18 cellular contexts compared by ENCODE assay signal in genomic region chr6:155132617-155133016, GRCh38.
"Had no signal": no experiment of that assay in that cellular context is flagged by ENCODE, and none has a peak within 500 bp of the region (broad histone marks: within the 10 kb centered on the region; RNA-seq: fewer than 3 reads in every experiment).

No MANE protein-coding gene starts in this region.

- H3K4me2 ChIP-seq: hepatocyte had no signal

- DNase-seq: activated B cell treated with CpG ODN at 0.5 μM for 24 hours; activated CD4-positive, alpha-beta T cell treated with anti-CD3 and anti-CD28 coated beads, Interleukin-2, amount 10 ng/mL, durations not matched to agents 7 days and 5 days; activated CD8-positive, alpha-beta memory T cell treated with anti-CD3 and anti-CD28 coated beads for 24 hours; activated naive CD4-positive, alpha-beta T cell treated with anti-CD3 and anti-CD28 coated beads for 36 hours; naive B cell; ovary; spleen; upper lobe of right lung had no signal

- H3K27me3 ChIP-seq: ascending aorta, hepatocyte, ovary, spleen, upper lobe of right lung had no signal

- H3K9me3 Mint-ChIP-seq: activated B cell treated with CpG ODN at 0.5 μM for 24 hours; activated CD4-positive, alpha-beta T cell treated with anti-CD3 and anti-CD28 coated beads, Interleukin-2, amount 10 ng/mL, durations not matched to agents 7 days and 5 days; activated naive CD4-positive, alpha-beta T cell treated with anti-CD3 and anti-CD28 coated beads for 36 hours; activated T-helper 17 cell treated with anti-CD3 and anti-CD28 coated beads, Interleukin-2, amount 50 U/mL, for 72 hours; naive B cell had no signal

- H3K27ac Mint-ChIP-seq: activated B cell treated with CpG ODN at 0.5 μM for 24 hours; activated CD4-positive, alpha-beta T cell treated with anti-CD3 and anti-CD28 coated beads, Interleukin-2, amount 10 ng/mL, durations not matched to agents 7 days and 5 days; activated naive CD4-positive, alpha-beta T cell treated with anti-CD3 and anti-CD28 coated beads for 36 hours; activated T-helper 17 cell treated with anti-CD3 and anti-CD28 coated beads, Interleukin-2, amount 50 U/mL, for 72 hours had no signal

- H3K4me1 Mint-ChIP-seq: activated B cell treated with CpG ODN at 0.5 μM for 24 hours, naive B cell had no signal

- H3K9me3 ChIP-seq: ascending aorta, ovary, spleen, thoracic aorta, upper lobe of right lung had no signal

- H3K27ac ChIP-seq: ascending aorta, cardiac muscle cell, hepatocyte, ovary, spleen, thoracic aorta, upper lobe of right lung had no signal

- FAIRE-seq: colon, keratinocyte had no signal

- H2AFZ ChIP-seq: hepatocyte had no signal

- H3K4me3 Mint-ChIP-seq: activated B cell treated with CpG ODN at 0.5 μM for 24 hours; activated CD4-positive, alpha-beta T cell treated with anti-CD3 and anti-CD28 coated beads, Interleukin-2, amount 10 ng/mL, durations not matched to agents 7 days and 5 days; activated naive CD4-positive, alpha-beta T cell treated with anti-CD3 and anti-CD28 coated beads for 36 hours; activated T-helper 17 cell treated with anti-CD3 and anti-CD28 coated beads, Interleukin-2, amount 50 U/mL, for 72 hours; naive B cell had no signal

- H3K36me3 ChIP-seq: ascending aorta, cardiac muscle cell, ovary, spleen, thoracic aorta, upper lobe of right lung had no signal

- H3K36me3 Mint-ChIP-seq: naive B cell had no signal

- H3K27me3 Mint-ChIP-seq: activated B cell treated with CpG ODN at 0.5 μM for 24 hours; activated CD4-positive, alpha-beta T cell treated with anti-CD3 and anti-CD28 coated beads, Interleukin-2, amount 10 ng/mL, durations not matched to agents 7 days and 5 days; activated T-helper 17 cell treated with anti-CD3 and anti-CD28 coated beads, Interleukin-2, amount 50 U/mL, for 72 hours; naive B cell had no signal

- H3K79me2 ChIP-seq: hepatocyte had no signal

- ATAC-seq: activated T-helper 17 cell treated with anti-CD3 and anti-CD28 coated beads, Interleukin-2, amount 50 U/mL, for 72 hours; esophagus mucosa; left lobe of liver; sciatic nerve; upper lobe of right lung had no signal

- H3K4me3 ChIP-seq: ascending aorta, cardiac muscle cell, hepatocyte, ovary, spleen, thoracic aorta, upper lobe of right lung had no signal

- H3K4me1 ChIP-seq: ascending aorta, spleen, upper lobe of right lung had no signal
